Comparison of ENCODE assay signal across 10 cellular contexts in genomic region chr6:43725643-43726580, GRCh38. TPM values are rescaled to one million over a fixed set of nuclear protein-coding genes. Genes with fewer than 3 reads are reported as not detected.
A peak's percentile ranks its signal among the peaks of the same experiment; 100 is the strongest.
DNase-seq lines count a peak whose midpoint lies in the region; ATAC-seq, FAIRE-seq and TF ChIP-seq lines count a peak whose summit lies in the region.
"Had no signal": no experiment of that assay in that cellular context is flagged by ENCODE, and none has a peak within 500 bp of the region (broad histone marks: within the 10 kb centered on the region; RNA-seq: fewer than 3 reads in every experiment).

No MANE protein-coding gene starts in this region.

- TF ChIP-seq CTCF in Calu3 (IDR thresholded peaks at IDR 0.05; ENCODE audit: unreplicated experiment): no peak
- TF ChIP-seq CTCF in nephron progenitor cell (IDR thresholded peaks at IDR 0.05): no peak
- no peak for TF ChIP-seq CTCF in heart right ventricle (IDR thresholded peaks at IDR 0.05)

- peaks cover 56% of the 10 kb centered on the region for H3K4me1 Mint-ChIP-seq in Calu3 (ENCODE audit: low read depth, unreplicated experiment)
- peaks cover 44% of the 10 kb centered on the region for H3K4me1 Mint-ChIP-seq in activated naive CD8-positive, alpha-beta T cell treated with anti-CD3 and anti-CD28 coated beads, Interleukin-2, amount 50 U/mL, for 24 hours
- peaks cover 43% of the 10 kb centered on the region for H3K4me1 Mint-ChIP-seq in nephron progenitor cell

- BruUV-seq in Calu3 (replicated peaks; lab: Mats Ljungman, UMichigan): no TSS peak

- no peak for DNase-seq in Calu3
- peak; percentile 58 for DNase-seq in KG1 (lab: John Stamatoyannopoulos, UW)
- DNase-seq in activated naive CD8-positive, alpha-beta T cell treated with anti-CD3 and anti-CD28 coated beads, Interleukin-2, amount 50 U/mL, for 24 hours: no peak
- no peak for DNase-seq in nephron progenitor cell
- no peak for DNase-seq in NCI-H69 (lab: John Stamatoyannopoulos, UW)
- no peak for DNase-seq in heart right ventricle
- no peak for DNase-seq in HTR-8/SVneo (ENCODE audit: insufficient read length, low spot score)

- H3K27me3 Mint-ChIP-seq in Calu3 (ENCODE audit: unreplicated experiment) (no peaks in the 10 kb centered on the region), nephron progenitor cell (ENCODE audit: low read depth, poor library complexity) (peaks cover 30% of the 10 kb centered on the region)
- no peaks in the 10 kb centered on the region for H3K27me3 Mint-ChIP-seq in activated naive CD8-positive, alpha-beta T cell treated with anti-CD3 and anti-CD28 coated beads, Interleukin-2, amount 50 U/mL, for 24 hours

- FAIRE-seq in HTR-8/SVneo (lab: Jason Lieb, UNC): no peak

- H3K27ac Mint-ChIP-seq in Calu3 (ENCODE audit: unreplicated experiment): peak overlapping the region; percentile 97
- H3K27ac Mint-ChIP-seq in activated naive CD8-positive, alpha-beta T cell treated with anti-CD3 and anti-CD28 coated beads, Interleukin-2, amount 50 U/mL, for 24 hours: peak overlapping the region; percentile 83
- H3K27ac Mint-ChIP-seq in nephron progenitor cell: peak overlapping the region; percentile 38
- H3K27ac Mint-ChIP-seq: progenitor cell of endocrine pancreas had no signal

- no peak overlapping the region for H3K4me3 ChIP-seq in heart right ventricle
- H3K4me3 ChIP-seq: cardiac muscle cell had no signal

- no peaks in the 10 kb centered on the region for H3K36me3 ChIP-seq in heart right ventricle
- H3K36me3 ChIP-seq: cardiac muscle cell had no signal

- H3K27ac ChIP-seq in heart right ventricle: peak overlapping the region in 1 of 10 donors; percentile 26
- H3K27ac ChIP-seq: cardiac muscle cell had no signal

- H3K4me3 Mint-ChIP-seq in Calu3 (ENCODE audit: low read depth, unreplicated experiment): peak overlapping the region; percentile 50
- peak overlapping the region; percentile 64 for H3K4me3 Mint-ChIP-seq in activated naive CD8-positive, alpha-beta T cell treated with anti-CD3 and anti-CD28 coated beads, Interleukin-2, amount 50 U/mL, for 24 hours
- peak overlapping the region; percentile 28 for H3K4me3 Mint-ChIP-seq in nephron progenitor cell

- peaks cover 0 to 16% (median 7%) of the 10 kb centered on the region in 11 donors for H3K9me3 ChIP-seq in heart right ventricle

- WGBS in heart right ventricle, 2 donors: 90 to 91% methylated on average over 7 of the region's 7 CpGs

- H3K36me3 Mint-ChIP-seq in Calu3 (ENCODE audit: insufficient read depth, unreplicated experiment): peaks cover 17% of the 10 kb centered on the region
- no peaks in the 10 kb centered on the region for H3K36me3 Mint-ChIP-seq in activated naive CD8-positive, alpha-beta T cell treated with anti-CD3 and anti-CD28 coated beads, Interleukin-2, amount 50 U/mL, for 24 hours (ENCODE audit: low read depth)
- H3K36me3 Mint-ChIP-seq in nephron progenitor cell (ENCODE audit: low read depth): peaks cover 5% of the 10 kb centered on the region

- no peak for ATAC-seq in activated naive CD8-positive, alpha-beta T cell treated with anti-CD3 and anti-CD28 coated beads, Interleukin-2, amount 50 U/mL, for 24 hours
- ATAC-seq in GM19328 (IDR thresholded peaks at IDR 0.05; ENCODE audit: unreplicated experiment) (no peak), heart right ventricle (no peak)

- peaks cover 0 to 26% (median 0%) of the 10 kb centered on the region in 9 donors for H3K4me1 ChIP-seq in heart right ventricle

- CTCF ChIA-PET in Calu3 (lab: Charles Lee): interaction anchor here (1.0 to 3.2 kb wide), 23 partner anchors 19 to 362 kb away, joined by 3 to 40 read pairs (median 7); partner anchors contain the start of gene VEGFA

- no peaks in the 10 kb centered on the region for H3K27me3 ChIP-seq in heart right ventricle
- H3K27me3 ChIP-seq: cardiac muscle cell had no signal

- peaks cover 2% of the 10 kb centered on the region for H3K9me3 Mint-ChIP-seq in Calu3 (ENCODE audit: low read depth, unreplicated experiment)
- H3K9me3 Mint-ChIP-seq in activated naive CD8-positive, alpha-beta T cell treated with anti-CD3 and anti-CD28 coated beads, Interleukin-2, amount 50 U/mL, for 24 hours: peaks cover 9% of the 10 kb centered on the region
- peaks cover 12% of the 10 kb centered on the region for H3K9me3 Mint-ChIP-seq in nephron progenitor cell

- intact Hi-C loops in Calu3 (cut with micrococcal nuclease; ENCODE audit: unreplicated experiment): loop anchor here (2.0 kb wide), 2 partner anchors 73 to 277 kb away; no protein-coding TSS in a partner anchor
- intact Hi-C loops in heart right ventricle (cut with DNase I): loop anchor here in 1 of 10 donors (2.0 kb wide), 1 partner anchor 353 kb away; no protein-coding TSS in a partner anchor

RNA-seq across cellular contexts. Expression of gene MRPS18A, which starts 38.3 kb away (rescaled TPM):
- total RNA-seq in Calu3 (2022): 88.8 and 106 TPM in 2 replicates
- total RNA-seq in heart right ventricle: 10 to 100 TPM; 36.0 to 52.9 (median 40.6) TPM
- polyA plus RNA-seq in heart right ventricle: 100 to 1,000 TPM in 1 of 2 donors, 10 to 100 TPM in 1; 30.4 to 103 TPM

RNA-seq across cellular contexts. Expression of gene VEGFA, which starts 44.1 kb away (rescaled TPM):
- total RNA-seq in Calu3 (2022) (345 and 407 TPM in 2 replicates), heart right ventricle (100 to 1,000 TPM; 163 to 456 (median 216) TPM)
- polyA plus RNA-seq in heart right ventricle: 100 to 1,000 TPM; 133 to 396 TPM

Comparison
In these comparisons a context has a peak if more than half of its experiments do, and no peak if none do; other contexts are left out.
1. H3K27ac Mint-ChIP-seq: peak in every context shown above with its lines; median percentile 97 in Calu3; 83 in activated naive CD8-positive, alpha-beta T cell treated with anti-CD3 and anti-CD28 coated beads, Interleukin-2, amount 50 U/mL, for 24 hours; 38 in nephron progenitor cell.